Comparison of ENCODE assay signal across 27 cellular contexts in genomic region chr9:79741381-79741780, GRCh38.
"Had no signal": no experiment of that assay in that cellular context is flagged by ENCODE, and none has a peak within 500 bp of the region (broad histone marks: within the 10 kb centered on the region; RNA-seq: fewer than 3 reads in every experiment).

No MANE protein-coding gene starts in this region.

- H3K9me3 ChIP-seq: body of pancreas, Peyer's patch, SJCRH30, SK-N-SH had no signal

- H3K27me3 Mint-ChIP-seq: activated naive CD8-positive, alpha-beta T cell; activated T-helper 17 cell treated with anti-CD3 and anti-CD28 coated beads, Interleukin-2, amount 50 U/mL, for 72 hours had no signal

- H3K4me3 ChIP-seq: body of pancreas, K562, Peyer's patch, SJCRH30 had no signal

- H3K36me3 ChIP-seq: Peyer's patch, SJCRH30 had no signal

- H3K27ac ChIP-seq: body of pancreas, Peyer's patch, RWPE1, SJCRH30, VCaP had no signal

- H3K4me3 Mint-ChIP-seq: activated CD4-positive, alpha-beta memory T cell treated with anti-CD3 and anti-CD28 coated beads, Interleukin-2, amount 10 ng/mL, durations not matched to agents 7 days and 5 days; activated CD4-positive, alpha-beta T cell treated with anti-CD3 and anti-CD28 coated beads, Interleukin-2, amount 10 ng/mL, durations not matched to agents 7 days and 5 days; activated naive CD4-positive, alpha-beta T cell treated with anti-CD3 and anti-CD28 coated beads for 36 hours; activated naive CD8-positive, alpha-beta T cell; activated T-helper 17 cell treated with anti-CD3 and anti-CD28 coated beads, Interleukin-2, amount 50 U/mL, for 72 hours had no signal

- DNase-seq: activated CD4-positive, alpha-beta memory T cell treated with anti-CD3 and anti-CD28 coated beads, Interleukin-2, amount 10 ng/mL, durations not matched to agents 7 days and 5 days; activated CD4-positive, alpha-beta T cell treated with anti-CD3 and anti-CD28 coated beads, Interleukin-2, amount 10 ng/mL, durations not matched to agents 7 days and 5 days; activated CD4-positive, CD25-positive, alpha-beta regulatory T cell; activated gamma-delta T cell; activated naive CD4-positive, alpha-beta T cell treated with anti-CD3 and anti-CD28 coated beads for 36 hours; activated T-cell treated with anti-CD3 and anti-CD28 coated beads for 4 hours; activated T-cell treated with anti-CD3 and anti-CD28 coated beads, Interleukin-2, amount 50 U/mL, for 48 hours; body of pancreas; Karpas-422; MM.1S; NCI-H1105; NCI-H1436; NCI-H1694 treated with DMSO at 0.1 percent for 48 hours; NCI-H2081; NCI-H226; NCI-H526 treated with DMSO at 0.1 percent for 48 hours; NCI-H82; Peyer's patch; Right ventricle myocardium superior; SJCRH30; SK-N-SH; T-helper 1 cell had no signal

- H3K4me1 ChIP-seq: body of pancreas had no signal

- H3K9me3 Mint-ChIP-seq: activated CD4-positive, alpha-beta memory T cell treated with anti-CD3 and anti-CD28 coated beads, Interleukin-2, amount 10 ng/mL, durations not matched to agents 7 days and 5 days; activated CD4-positive, alpha-beta T cell treated with anti-CD3 and anti-CD28 coated beads, Interleukin-2, amount 10 ng/mL, durations not matched to agents 7 days and 5 days; activated naive CD4-positive, alpha-beta T cell treated with anti-CD3 and anti-CD28 coated beads for 36 hours; activated T-helper 17 cell treated with anti-CD3 and anti-CD28 coated beads, Interleukin-2, amount 50 U/mL, for 72 hours had no signal

- H3K27ac Mint-ChIP-seq: activated CD4-positive, alpha-beta memory T cell treated with anti-CD3 and anti-CD28 coated beads, Interleukin-2, amount 10 ng/mL, durations not matched to agents 7 days and 5 days; activated CD4-positive, alpha-beta T cell treated with anti-CD3 and anti-CD28 coated beads, Interleukin-2, amount 10 ng/mL, durations not matched to agents 7 days and 5 days; activated naive CD4-positive, alpha-beta T cell treated with anti-CD3 and anti-CD28 coated beads for 36 hours; activated naive CD8-positive, alpha-beta T cell; activated T-helper 17 cell treated with anti-CD3 and anti-CD28 coated beads, Interleukin-2, amount 50 U/mL, for 72 hours had no signal

- H3K27me3 ChIP-seq: body of pancreas, Peyer's patch, SJCRH30 had no signal

- H3K36me3 Mint-ChIP-seq: activated naive CD8-positive, alpha-beta T cell had no signal

- H3K4me1 Mint-ChIP-seq: activated CD4-positive, alpha-beta memory T cell treated with anti-CD3 and anti-CD28 coated beads, Interleukin-2, amount 10 ng/mL, durations not matched to agents 7 days and 5 days; activated CD4-positive, alpha-beta T cell treated with anti-CD3 and anti-CD28 coated beads, Interleukin-2, amount 10 ng/mL, durations not matched to agents 7 days and 5 days; activated T-helper 17 cell treated with anti-CD3 and anti-CD28 coated beads, Interleukin-2, amount 50 U/mL, for 72 hours had no signal

- H3K9ac ChIP-seq: SK-N-SH had no signal
